1 cellular context compared by ENCODE assay signal in genomic region chr7:87152112-87152896, GRCh38.
TF ChIP-seq lines count a peak whose summit lies in the region.

DMTF1 (plus strand) TSS chr7:87152453; CDS start chr7:87164942, 12,489 bp downstream.

TF ChIP-seq in K562, 482 proteins besides CTCF, POLR2A, EP300 and RAD21 (continued from another document and continues in another):
- TF ChIP-seq CBX5 (IDR thresholded peaks at IDR 0.05; ENCODE audit: borderline replicate concordance, low read depth) (peak; percentile 60), ZNF124 (CRISPR knock-in tag; IDR thresholded peaks at IDR 0.05) (no peak), HNRNPK (IDR thresholded peaks at IDR 0.05; ENCODE audit: low read depth, low read length, poor library complexity, severe bottlenecking) (no peak), SAFB (IDR thresholded peaks at IDR 0.05; ENCODE audit: borderline replicate concordance, low read depth, low read length) (0 out of 2 replicates have a peak, but pooled peaks have one; percentile 14), ZBTB7A (IDR thresholded peaks at IDR 0.05; ENCODE audit: borderline replicate concordance, control insufficient read depth, low read depth, low read length) (peak; percentile 97; the same call in 1 of the 2 replicates), KLF13 (tag; IDR thresholded peaks at IDR 0.05; ENCODE audit: borderline replicate concordance, low read depth) (peak; percentile 64; the same call in 1 of the 2 replicates), ESRRB (CRISPR knock-in tag; IDR thresholded peaks at IDR 0.05; ENCODE audit: borderline replicate concordance) (no peak), MITF (IDR thresholded peaks at IDR 0.05) (0 out of 2 replicates have a peak, but pooled peaks have one; percentile 5), MAFK (IDR thresholded peaks at IDR 0.05; ENCODE audit: low read length) (peak; percentile 3; the same call in 1 of the 2 replicates), ZEB2 (IDR thresholded peaks at IDR 0.05) (no peak), RAD51 (IDR thresholded peaks at IDR 0.05; ENCODE audit: borderline replicate concordance, low read depth) (peak; percentile 17; the same call in 1 of the 2 replicates), ARNT (IDR thresholded peaks at IDR 0.05) (no peak; a peak in 1 of 4 replicates), SRSF1 (IDR thresholded peaks at IDR 0.05; ENCODE audit: low read depth, low read length) (peak; percentile 90), ARID4B (CRISPR knock-in tag; IDR thresholded peaks at IDR 0.05) (no peak; the same call in none of the 2 replicates), ZNF764 (CRISPR knock-in tag; IDR thresholded peaks at IDR 0.05; ENCODE audit: low read depth) (no peak), PHF20 (IDR thresholded peaks at IDR 0.05; ENCODE audit: partially characterized antibody) (peak; percentile 78), SNIP1 (IDR thresholded peaks at IDR 0.05; ENCODE audit: low read depth) (no peak), ZNF398 (CRISPR knock-in tag; IDR thresholded peaks at IDR 0.05) (no peak), KAT8 (IDR thresholded peaks at IDR 0.05; ENCODE audit: low read depth) (peak; percentile 82), FUS (optimal IDR thresholded peaks at IDR 0.05; ENCODE audit: low read depth, low read length) (peak; percentile 86), FOS (IDR thresholded peaks at IDR 0.05; ENCODE audit: extremely low read depth, insufficient read length) (no peak), SMARCB1 (IDR thresholded peaks at IDR 0.05; ENCODE audit: insufficient read length, low read depth) (no peak), E4F1 (CRISPR knock-in tag; IDR thresholded peaks at IDR 0.05; ENCODE audit: borderline replicate concordance) (no peak), THRAP3 (IDR thresholded peaks at IDR 0.05; ENCODE audit: borderline replicate concordance) (no peak), KHSRP (IDR thresholded peaks at IDR 0.05) (no peak), STAT5B (CRISPR knock-in tag; IDR thresholded peaks at IDR 0.05) (no peak), ZNF217 (CRISPR knock-in tag; IDR thresholded peaks at IDR 0.05) (no peak), POLR2G (IDR thresholded peaks at IDR 0.05; ENCODE audit: low read depth, low read length) (peak; percentile 98), CCAR2 (IDR thresholded peaks at IDR 0.05; ENCODE audit: low read depth, low read length) (no peak), ZNF184 (CRISPR knock-in tag; IDR thresholded peaks at IDR 0.05) (no peak), KDM4B (IDR thresholded peaks at IDR 0.05; ENCODE audit: borderline replicate concordance in 2 of 2, low read depth in 1 of 2) (peak in 1 of 2 experiments; percentile 97; a peak in 2 of 4 replicates), SIX5 (IDR thresholded peaks at IDR 0.05; ENCODE audit: borderline replicate concordance in 1 of 2, insufficient read depth in 1 of 2, low read depth in 1 of 2, low read length in 2 of 2) (no peak), ETV6 (IDR thresholded peaks at IDR 0.05; ENCODE audit: borderline replicate concordance in 1 of 2, low read depth in 2 of 2, low read length in 1 of 2) (peak; percentile 39 to 71; a peak in 2 of 4 replicates), ETV6 (CRISPR knock-in tag; IDR thresholded peaks at IDR 0.05; ENCODE audit: borderline replicate concordance) (no peak), PHF21A (IDR thresholded peaks at IDR 0.05; ENCODE audit: borderline replicate concordance, low read depth) (peak; percentile 51; the same call in 1 of the 2 replicates), PTTG1 (tag; IDR thresholded peaks at IDR 0.05; ENCODE audit: low read depth) (no peak), TAL1 (IDR thresholded peaks at IDR 0.05) (peak; percentile 30; the same call in 1 of the 2 replicates), SIN3A (IDR thresholded peaks at IDR 0.05; ENCODE audit: borderline replicate concordance in 2 of 2, control insufficient read depth in 1 of 2, low read depth in 2 of 2, low read length in 2 of 2) (peak in 1 of 2 experiments; percentile 75; a peak in 2 of 4 replicates), ZNF77 (CRISPR knock-in tag; IDR thresholded peaks at IDR 0.05) (no peak), CHD2 (IDR thresholded peaks at IDR 0.05; ENCODE audit: low read depth, low read length) (no peak; the same call in 1 of the 2 replicates), ZNF79 (CRISPR knock-in tag; IDR thresholded peaks at IDR 0.05; ENCODE audit: low read depth) (no peak), EGR1 (conservative IDR thresholded peaks at IDR 0.05) (peak; percentile 91), ARHGAP35 (IDR thresholded peaks at IDR 0.05; ENCODE audit: partially characterized antibody) (no peak), POLR3G (IDR thresholded peaks at IDR 0.05; ENCODE audit: extremely low read depth, insufficient read length, insufficient replicate concordance) (no peak), HMGN3 (IDR thresholded peaks at IDR 0.05; ENCODE audit: borderline replicate concordance, extremely low read depth, insufficient read length, low read depth, low read length) (peak; percentile 83), SETDB1 (IDR thresholded peaks at IDR 0.05; ENCODE audit: low read length) (no peak), ZNF146 (CRISPR knock-in tag; IDR thresholded peaks at IDR 0.05; ENCODE audit: unreplicated experiment) (no peak), ZNF511 (CRISPR knock-in tag; IDR thresholded peaks at IDR 0.05) (0 out of 2 replicates have a peak, but pooled peaks have one; percentile 48), ZKSCAN1 (IDR thresholded peaks at IDR 0.05; ENCODE audit: low read depth, low read length) (peak; percentile 47; the same call in 1 of the 2 replicates), POLR3A (IDR thresholded peaks at IDR 0.05; ENCODE audit: borderline replicate concordance, extremely low read depth, insufficient read depth, insufficient read length) (no peak), SREBF2 (CRISPR knock-in tag; IDR thresholded peaks at IDR 0.05) (no peak), CBFB (CRISPR knock-in tag; IDR thresholded peaks at IDR 0.05) (0 out of 2 replicates have a peak, but pooled peaks have one; percentile 56), PREB (CRISPR knock-in tag; IDR thresholded peaks at IDR 0.05) (peak; percentile 86; the same call in 1 of the 2 replicates), POLR2AphosphoS2 (IDR thresholded peaks at IDR 0.05; ENCODE audit: low read length) (no peak), CHAMP1 (IDR thresholded peaks at IDR 0.05) (peak; percentile 69), DPF2 (IDR thresholded peaks at IDR 0.05) (peak; percentile 79), NR4A1 (CRISPR knock-in tag; IDR thresholded peaks at IDR 0.05) (peak; percentile 90), NR4A1 (tag; IDR thresholded peaks at IDR 0.05) (0 out of 2 replicates have a peak, but pooled peaks have one; percentile 27)
